In genomic region chr14:61145258-61145902, GRCh38 we compare ENCODE assay signal across 8 cellular contexts.
DNase-seq lines count a peak whose midpoint lies in the region; ATAC-seq and TF ChIP-seq lines count a peak whose summit lies in the region.

No MANE protein-coding gene starts in this region.

- no peaks in the 10 kb centered on the region for H3K36me3 ChIP-seq in parathyroid adenoma (ENCODE audit: control insufficient read depth, insufficient read depth, low read length)

- no peak for ATAC-seq in HG03565 (IDR thresholded peaks at IDR 0.05; ENCODE audit: unreplicated experiment)

- H3K9me3 ChIP-seq in parathyroid adenoma (ENCODE audit: control insufficient read depth, low read length) = no peaks in the 10 kb centered on the region

- H3K4me3 ChIP-seq in fibroblast of mammary gland (ENCODE audit: control insufficient read depth, low read depth, low read length) = no peak overlapping the region
- no peak overlapping the region for H3K4me3 ChIP-seq in parathyroid adenoma (ENCODE audit: low read depth, low read length)

- peak overlapping the region; percentile 6 for H3K27ac ChIP-seq in parathyroid adenoma

- no peaks in the 10 kb centered on the region for H3K79me2 ChIP-seq in parathyroid adenoma

- no peak for TF ChIP-seq CTCF in fibroblast of mammary gland (conservative IDR thresholded peaks at IDR 0.05; ENCODE audit: control insufficient read depth, insufficient read depth, low read depth, low read length)
- no peak for TF ChIP-seq CTCF in parathyroid adenoma (IDR thresholded peaks at IDR 0.05)

- DNase-seq in DMS 273 (lab: John Stamatoyannopoulos, UW; ENCODE audit: unreplicated experiment) (peak; percentile 72), NCI-H524 treated with DMSO at 0.1 percent for 48 hours (lab: John Stamatoyannopoulos, UW) (peak; percentile 92), fibroblast of mammary gland (ENCODE audit: low read depth) (peak; percentile 99)
- no peak for DNase-seq in activated CD8-positive, alpha-beta memory T cell treated with anti-CD3 and anti-CD28 coated beads for 24 hours
- no peak for DNase-seq in activated CD4-positive, alpha-beta T cell treated with anti-CD3 and anti-CD28 coated beads for 48 hours
- DNase-seq in activated naive CD4-positive, alpha-beta T cell treated with Interleukin-2 at 50 U/mL for 16 hours = no peak

- no peak overlapping the region for H3K4me2 ChIP-seq in parathyroid adenoma (ENCODE audit: low read length)

- peaks cover 13% of the 10 kb centered on the region for H3K4me1 ChIP-seq in parathyroid adenoma

- H3K9ac ChIP-seq in parathyroid adenoma = no peak overlapping the region

- H2AFZ ChIP-seq in parathyroid adenoma = peak overlapping the region; percentile 61

- H3K27me3 ChIP-seq in parathyroid adenoma (ENCODE audit: control insufficient read depth, insufficient read depth, low read length) = no peaks in the 10 kb centered on the region

Comparison
In these comparisons a context has a peak if more than half of its experiments do, and no peak if none do; other contexts are left out.
1. DNase-seq: peak in DMS 273 (single experiment), NCI-H524 treated with DMSO at 0.1 percent for 48 hours (single experiment) and fibroblast of mammary gland (single experiment); none in activated CD8-positive, alpha-beta memory T cell treated with anti-CD3 and anti-CD28 coated beads for 24 hours (single experiment), activated CD4-positive, alpha-beta T cell treated with anti-CD3 and anti-CD28 coated beads for 48 hours (single experiment) and activated naive CD4-positive, alpha-beta T cell treated with Interleukin-2 at 50 U/mL for 16 hours (single experiment).